Comparison of ENCODE assay signal across 8 cellular contexts in genomic region chr6:127483399-127484055, GRCh38. TPM values are rescaled to one million over a fixed set of nuclear protein-coding genes. Genes with fewer than 3 reads are reported as not detected.
DNase-seq lines count a peak whose midpoint lies in the region; ATAC-seq and TF ChIP-seq lines count a peak whose summit lies in the region.

No MANE protein-coding gene starts in this region.

- peaks cover 17 to 18% of the 10 kb centered on the region in 2 donors for H3K4me1 Mint-ChIP-seq in effector memory CD8-positive, alpha-beta T cell (ENCODE audit: low read depth in 2 of 2)

- H3K27ac Mint-ChIP-seq in effector memory CD8-positive, alpha-beta T cell: peak overlapping the region; percentile 75 to 87

- peak overlapping the region; percentile 35 for H3K4me3 ChIP-seq in AG10803 (ENCODE audit: low read length)

- DNase-seq in AG10803 (ENCODE audit: low read depth) (no peak), H4 (ENCODE audit: low spot score) (no peak), mucosa of gallbladder (ENCODE audit: low spot score) (no peak), UCSD-AML1 (lab: John Stamatoyannopoulos, UW; ENCODE audit: unreplicated experiment) (no peak)
- DNase-seq in effector memory CD8-positive, alpha-beta T cell: no peak
- no peak for DNase-seq in central memory CD4-positive, alpha-beta T cell

- ATAC-seq in GM21390 (IDR thresholded peaks at IDR 0.05; ENCODE audit: unreplicated experiment) (peak; percentile 12), HG03520 (IDR thresholded peaks at IDR 0.05; ENCODE audit: unreplicated experiment) (peak; percentile 22)
- peak; percentile 38 for ATAC-seq in effector memory CD8-positive, alpha-beta T cell (replicated peaks)

- TF ChIP-seq CTCF in AG10803 (conservative IDR thresholded peaks at IDR 0.05; ENCODE audit: low read length): no peak

- H3K27me3 Mint-ChIP-seq in effector memory CD8-positive, alpha-beta T cell: no peaks in the 10 kb centered on the region

- no peaks in the 10 kb centered on the region for H3K9me3 Mint-ChIP-seq in effector memory CD8-positive, alpha-beta T cell

- peak overlapping the region; percentile 59 to 75 for H3K4me3 Mint-ChIP-seq in effector memory CD8-positive, alpha-beta T cell

- H3K36me3 Mint-ChIP-seq in effector memory CD8-positive, alpha-beta T cell (ENCODE audit: insufficient read depth): peaks cover 3% of the 10 kb centered on the region

RNA-seq across cellular contexts. Expression of gene KIAA0408, which starts 24.3 kb away (rescaled TPM):
- total RNA-seq in H4 (2014; rRNA removed; shearing (Covaris generic)): 0.94 and 1.4 TPM in 2 replicates
- total RNA-seq in mucosa of gallbladder: 6.8 TPM
